11 cellular contexts compared by ENCODE assay signal in genomic region chr9:72952394-72952720, GRCh38. TPM values are rescaled to one million over a fixed set of nuclear protein-coding genes. Genes with fewer than 3 reads are reported as not detected.
DNase-seq lines count a peak whose midpoint lies in the region; ATAC-seq and TF ChIP-seq lines count a peak whose summit lies in the region.
"Had no signal": no experiment of that assay in that cellular context is flagged by ENCODE, and none has a peak within 500 bp of the region (broad histone marks: within the 10 kb centered on the region; RNA-seq: fewer than 3 reads in every experiment).

No MANE protein-coding gene starts in this region.

- intact Hi-C loops in thyroid gland (cut with DNase I), result no loop called here

- H3K9me3 Mint-ChIP-seq in osteocyte (ENCODE audit: unreplicated experiment), result no peaks in the 10 kb centered on the region
- H3K9me3 Mint-ChIP-seq: activated naive CD8-positive, alpha-beta T cell treated with anti-CD3 and anti-CD28 coated beads for 36 hours; T-cell had no signal

- no peaks in the 10 kb centered on the region for H4K20me1 ChIP-seq in Loucy (ENCODE audit: insufficient read depth, low read length, poor library complexity, severe bottlenecking)

- no peak for TF ChIP-seq CTCF in Loucy (conservative IDR thresholded peaks at IDR 0.05; ENCODE audit: low read length)
- TF ChIP-seq CTCF in thyroid gland (IDR thresholded peaks at IDR 0.05), result no peak
- TF ChIP-seq CTCF in osteocyte (IDR thresholded peaks at IDR 0.05), result no peak

- peak; percentile 39 for DNase-seq in myocyte (ENCODE audit: low read depth)
- no peak for DNase-seq in thyroid gland
- no peak for DNase-seq in HK-2 (ENCODE audit: unreplicated experiment)
- DNase-seq in SK-N-DZ (ENCODE audit: low spot score), result no peak
- DNase-seq in osteocyte (ENCODE audit: extremely low spot score, unreplicated experiment), result no peak
- DNase-seq: activated naive CD8-positive, alpha-beta T cell treated with anti-CD3 and anti-CD28 coated beads for 36 hours; KBM-7; T-cell had no signal

- no peak for ATAC-seq in HG02678 (IDR thresholded peaks at IDR 0.05; ENCODE audit: unreplicated experiment)

- H3K4me1 Mint-ChIP-seq in osteocyte (ENCODE audit: unreplicated experiment), result no peaks in the 10 kb centered on the region

- H3K27ac Mint-ChIP-seq in osteocyte (ENCODE audit: unreplicated experiment), result no peak overlapping the region
- H3K27ac Mint-ChIP-seq: activated naive CD8-positive, alpha-beta T cell treated with anti-CD3 and anti-CD28 coated beads for 36 hours; T-cell had no signal

- H3K9me3 ChIP-seq in Loucy (ENCODE audit: insufficient read depth, low read depth, low read length), result no peaks in the 10 kb centered on the region
- no peaks in the 10 kb centered on the region for H3K9me3 ChIP-seq in endocrine pancreas (ENCODE audit: control insufficient read depth, low read length)
- no peaks in the 10 kb centered on the region for H3K9me3 ChIP-seq in thyroid gland

- no peaks in the 10 kb centered on the region for H3K27me3 ChIP-seq in Loucy (ENCODE audit: insufficient read depth, low read length, poor library complexity, severe bottlenecking)
- no peaks in the 10 kb centered on the region for H3K27me3 ChIP-seq in endocrine pancreas (ENCODE audit: control insufficient read depth, insufficient read depth, low read length)
- no peaks in the 10 kb centered on the region for H3K27me3 ChIP-seq in thyroid gland

- H3K36me3 ChIP-seq in Loucy (ENCODE audit: insufficient read depth, low read length), result no peaks in the 10 kb centered on the region
- H3K36me3 ChIP-seq in endocrine pancreas (ENCODE audit: control insufficient read depth, insufficient read depth, low read length), result no peaks in the 10 kb centered on the region
- H3K36me3 ChIP-seq in thyroid gland, result no peaks in the 10 kb centered on the region

- peak overlapping the region; percentile 68 for H3K4me2 ChIP-seq in Loucy (ENCODE audit: low read depth, low read length, poor library complexity, severe bottlenecking)

- no peak overlapping the region for H3K4me3 Mint-ChIP-seq in osteocyte (ENCODE audit: unreplicated experiment)
- H3K4me3 Mint-ChIP-seq: activated naive CD8-positive, alpha-beta T cell treated with anti-CD3 and anti-CD28 coated beads for 36 hours; T-cell had no signal

- H3K9ac ChIP-seq in Loucy (ENCODE audit: low read depth, low read length, poor library complexity, severe bottlenecking) (peak overlapping the region; percentile 65), endocrine pancreas (ENCODE audit: control insufficient read depth, insufficient read depth, low read length) (no peak overlapping the region)

- H3K4me3 ChIP-seq in Loucy (ENCODE audit: low read length, poor library complexity, severe bottlenecking) (peak overlapping the region; percentile 69), endocrine pancreas (ENCODE audit: control insufficient read depth, insufficient read depth, low read length) (peak overlapping the region; percentile 97), thyroid gland (replicated peaks in 1 of 3) (peak overlapping the region; percentile 26 to 37 (median 27))

- WGBS in thyroid gland, 2 donors, result 30 to 40% methylated on average over 4 of the region's 4 CpGs

- no peak for TF ChIP-seq POLR2A in thyroid gland (IDR thresholded peaks at IDR 0.05)

- no peaks in the 10 kb centered on the region for H3F3A ChIP-seq in Loucy (ENCODE audit: low read depth)

- H3K27ac ChIP-seq in thyroid gland, result peak overlapping the region; percentile 76 to 89 (median 87)

- H3K36me3 Mint-ChIP-seq in osteocyte (ENCODE audit: unreplicated experiment), result no peaks in the 10 kb centered on the region
- H3K36me3 Mint-ChIP-seq: activated naive CD8-positive, alpha-beta T cell treated with anti-CD3 and anti-CD28 coated beads for 36 hours; T-cell had no signal

- peaks cover 39% of the 10 kb centered on the region for H3K4me1 ChIP-seq in Loucy (ENCODE audit: insufficient read depth, low read length, poor library complexity, severe bottlenecking)
- H3K4me1 ChIP-seq in endocrine pancreas (ENCODE audit: control insufficient read depth, insufficient read depth, low read length), result peaks cover 37% of the 10 kb centered on the region
- peaks cover 31 to 38% of the 10 kb centered on the region in 2 donors for H3K4me1 ChIP-seq in thyroid gland

- H3K9me2 ChIP-seq in Loucy (replicated peaks; ENCODE audit: low read depth, low read length), result no peaks in the 10 kb centered on the region

- peaks cover 35% of the 10 kb centered on the region for H3K27me3 Mint-ChIP-seq in osteocyte (ENCODE audit: unreplicated experiment)

- peak overlapping the region; percentile 61 for H2AFZ ChIP-seq in Loucy (ENCODE audit: low read length)

- H3K79me2 ChIP-seq in Loucy (ENCODE audit: insufficient read depth, low read length), result no peaks in the 10 kb centered on the region

RNA-seq across cellular contexts. Expression of gene ALDH1A1, which starts 0.5 kb away (rescaled TPM):
- total RNA-seq in myocyte, result 199 and 255 TPM in 2 replicates
- 79.3 TPM for polyA plus RNA-seq in myocyte (2012)
- 100 to 1,000 TPM; 237 to 323 (median 293) TPM for total RNA-seq in thyroid gland
- 0.49 TPM in 1 of 2 replicates, not detected in the other for polyA plus RNA-seq in SK-N-DZ (2014; cell fraction: cytosol; rRNA removed)
- polyA plus RNA-seq in SK-N-DZ (2014; cell fraction: nucleus; rRNA removed), result not detected in 2 replicates
- not detected in 2 replicates for total RNA-seq in osteocyte
- total RNA-seq: activated naive CD8-positive, alpha-beta T cell treated with anti-CD3 and anti-CD28 coated beads for 36 hours had no signal

Comparison
In these comparisons a context has a peak if more than half of its experiments do, and no peak if none do; other contexts are left out.
1. H3K4me3 ChIP-seq: peak in every context shown above with its lines; median percentile 97 in endocrine pancreas; 69 in Loucy; 27 in thyroid gland.
2. RNA of gene ALDH1A1, which starts 0.5 kb away (total RNA-seq): 237 to 323 TPM in thyroid gland and 199 to 255 TPM in myocyte; not detected in osteocyte; every median in the first group is over 100 times any median in the second.